In the genomic region with DNA sequence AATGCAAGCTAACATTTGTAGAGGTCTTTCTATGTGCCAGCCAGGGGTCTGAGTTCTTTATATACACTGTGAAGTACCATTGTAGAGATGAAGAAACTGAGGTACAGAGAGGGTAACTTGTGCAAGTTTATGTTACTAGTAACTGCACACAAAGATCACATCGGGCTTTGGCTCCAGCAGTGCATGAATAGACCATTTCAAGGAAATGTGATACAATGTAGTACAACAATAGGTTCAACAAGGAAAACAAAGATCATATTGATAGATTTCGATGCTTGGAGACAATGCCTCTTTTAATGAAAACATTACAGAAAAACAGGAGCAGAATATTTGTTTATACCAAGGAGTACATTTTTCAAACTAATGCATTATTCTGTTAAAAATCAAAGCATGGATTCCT, we compare ENCODE assay signal across 26 cellular contexts.
DNase-seq lines count a peak whose midpoint lies in the region; ATAC-seq, FAIRE-seq and TF ChIP-seq lines count a peak whose summit lies in the region.
"Had no signal": no experiment of that assay in that cellular context is flagged by ENCODE, and none has a peak within 500 bp of the region (broad histone marks: within the 10 kb centered on the region; RNA-seq: fewer than 3 reads in every experiment).

No MANE protein-coding gene starts in this region.

- ATAC-seq in body of pancreas = no peak
- ATAC-seq in HG03108 (IDR thresholded peaks at IDR 0.05; ENCODE audit: unreplicated experiment) = no peak
- ATAC-seq in GM19351 (IDR thresholded peaks at IDR 0.05; ENCODE audit: unreplicated experiment) = no peak

- peak; percentile 78 for DNase-seq in Ammon's horn (ENCODE audit: low spot score)
- peak; percentile 62 for DNase-seq in endothelial cell of umbilical vein (ENCODE audit: low read depth, low spot score)
- peak; percentile 90 for DNase-seq in superior temporal gyrus (ENCODE audit: extremely low spot score)
- DNase-seq in body of pancreas = no peak
- DNase-seq: 8988T; AML-193; Calu3; CD8-positive, alpha-beta memory T cell; GOT3; HCEC 1CT; KG1; NCI-H1092 treated with DMSO at 0.1 percent for 48 hours; NCI-H1436 treated with DMSO at 0.1 percent for 48 hours; NCI-H1930; NCI-H2227 treated with DMSO at 0.1 percent for 48 hours; NCI-H510A; NCI-H748 treated with DMSO at 0.1 percent for 48 hours; NK-92 treated with Interleukin-12 subunit alpha and Interleukin-12 subunit beta, amount 100 ng/mL, for 24 hours; SIG-M5 had no signal

- H3K79me2 ChIP-seq in endothelial cell of umbilical vein (ENCODE audit: control insufficient read depth, insufficient read depth, low read length) = no peaks in the 10 kb centered on the region

- H3K4me3 ChIP-seq in endothelial cell of umbilical vein (replicated peaks in 1 of 3; ENCODE audit: insufficient read depth in 1 of 3, low read depth in 1 of 3, low read length in 3 of 3) = no peak overlapping the region
- no peak overlapping the region for H3K4me3 ChIP-seq in body of pancreas

- H2AFZ ChIP-seq in endothelial cell of umbilical vein (ENCODE audit: low read depth, low read length) = no peak overlapping the region

- POLR2A ChIA-PET in endothelial cell of umbilical vein (lab: Charles Lee) = no interaction called here

- H4K20me1 ChIP-seq in endothelial cell of umbilical vein (replicated peaks; ENCODE audit: control insufficient read depth, extremely low read depth, insufficient read depth, low read length) = no peaks in the 10 kb centered on the region

- no peak for TF ChIP-seq CTCF in endothelial cell of umbilical vein (IDR thresholded peaks at IDR 0.05; ENCODE audit: extremely low read depth in 1 of 2, insufficient read depth in 1 of 2, low read depth in 1 of 2, low read length in 2 of 2)
- TF ChIP-seq CTCF in body of pancreas (IDR thresholded peaks at IDR 0.05) = no peak

- no peak overlapping the region for H3K9ac ChIP-seq in endothelial cell of umbilical vein (replicated peaks; ENCODE audit: extremely low read depth, insufficient read depth, low read length)

- H3K36me3 ChIP-seq in endothelial cell of umbilical vein (ENCODE audit: control insufficient read depth in 2 of 2, extremely low read depth in 1 of 2, insufficient read depth in 2 of 2, low read length in 2 of 2) (no peaks in the 10 kb centered on the region), body of pancreas (replicated peaks in 1 of 2; ENCODE audit: insufficient read depth in 1 of 2, low read depth in 2 of 2) (no peaks in the 10 kb centered on the region)

- FAIRE-seq in endothelial cell of umbilical vein (lab: Jason Lieb, UNC) = peak; percentile 57
- FAIRE-seq: G401.6, GM12892, HTR-8/SVneo had no signal

- no TSS peak for BruUV-seq in endothelial cell of umbilical vein (replicated peaks; lab: Mats Ljungman, UMichigan)

- dilution Hi-C loops in endothelial cell of umbilical vein (cut with MboI; ENCODE audit: extremely low pct_ligation_motif_present, low sequenced_read_pairs) = no loop called here

- H3K9me3 ChIP-seq in endothelial cell of umbilical vein (replicated peaks; ENCODE audit: control insufficient read depth, insufficient read depth, low read length) = no peaks in the 10 kb centered on the region
- H3K9me3 ChIP-seq in body of pancreas = no peaks in the 10 kb centered on the region

- TF ChIP-seq POLR2A in endothelial cell of umbilical vein (IDR thresholded peaks at IDR 0.05; ENCODE audit: low read depth, low read length) (no peak), body of pancreas (IDR thresholded peaks at IDR 0.05) (no peak)

- H3K27me3 ChIP-seq in endothelial cell of umbilical vein (ENCODE audit: control insufficient read depth in 2 of 2, insufficient read depth in 2 of 2, low read length in 2 of 2) (no peaks in the 10 kb centered on the region), layer of hippocampus (ENCODE audit: control insufficient read depth, insufficient read depth, low read length) (no peaks in the 10 kb centered on the region), body of pancreas (no peaks in the 10 kb centered on the region)

- WGBS in body of pancreas, 2 donors = 60 to 69% methylated on average over 2 of the region's 2 CpGs

- CTCF ChIA-PET in endothelial cell of umbilical vein (lab: Charles Lee) = interaction anchor here (0.6 to 1.5 kb wide), 3 partner anchors 39 to 260 kb away, joined by 3 read pairs; no protein-coding TSS in a partner anchor

- H3K27ac ChIP-seq in endothelial cell of umbilical vein (ENCODE audit: insufficient read depth, low read depth, low read length) (no peak overlapping the region), layer of hippocampus (ENCODE audit: low read depth, low read length) (peak overlapping the region; percentile 86), body of pancreas (no peak overlapping the region)
- H3K27ac ChIP-seq: C4-2B had no signal

- H3K9me1 ChIP-seq in endothelial cell of umbilical vein (replicated peaks; ENCODE audit: control insufficient read depth, extremely low read depth, insufficient read depth, low read length) = no peaks in the 10 kb centered on the region

- peak overlapping the region; percentile 15 for H3K4me2 ChIP-seq in endothelial cell of umbilical vein (ENCODE audit: insufficient read depth, low read length)

- intact Hi-C loops in endothelial cell of umbilical vein (cut with micrococcal nuclease) = no loop called here
- intact Hi-C loops in body of pancreas (cut with DNase I) = no loop called here

- H3K4me1 ChIP-seq in endothelial cell of umbilical vein (ENCODE audit: control insufficient read depth, extremely low read depth, insufficient read depth, low read length) (peaks cover 29% of the 10 kb centered on the region), body of pancreas (no peaks in the 10 kb centered on the region)

TF ChIP-seq in endothelial cell of umbilical vein, 7 proteins besides CTCF, POLR2A, EP300 and RAD21:
- TF ChIP-seq MYC (IDR thresholded peaks at IDR 0.05; ENCODE audit: low read depth, low read length) = no peak
- no peak for TF ChIP-seq JUN (IDR thresholded peaks at IDR 0.05; ENCODE audit: borderline replicate concordance, insufficient read depth, insufficient read length, low read depth)
- TF ChIP-seq FOS (IDR thresholded peaks at IDR 0.05; ENCODE audit: borderline replicate concordance, insufficient read depth, low read length) = no peak
- TF ChIP-seq GATA2 (IDR thresholded peaks at IDR 0.05; ENCODE audit: insufficient read depth, insufficient read length, low read depth, low read length) = no peak
- no peak for TF ChIP-seq EZH2 (IDR thresholded peaks at IDR 0.05; ENCODE audit: borderline replicate concordance, low read depth, low read length, severe bottlenecking)
- no peak for TF ChIP-seq POLR2AphosphoS5 (IDR thresholded peaks at IDR 0.05; ENCODE audit: insufficient read depth, low read depth, low read length)
- TF ChIP-seq, protein P1, sequence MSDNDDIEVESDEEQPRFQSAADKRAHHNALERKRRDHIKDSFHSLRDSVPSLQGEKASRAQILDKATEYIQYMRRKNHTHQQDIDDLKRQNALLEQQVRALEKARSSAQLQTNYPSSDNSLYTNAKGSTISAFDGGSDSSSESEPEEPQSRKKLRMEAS (IDR thresholded peaks at IDR 0.05; ENCODE audit: insufficient read depth, insufficient read length) = no peak

Comparison
In these comparisons a context has a peak if more than half of its experiments do, and no peak if none do; other contexts are left out.
1. DNase-seq: peak in Ammon's horn (single experiment), endothelial cell of umbilical vein (single experiment) and superior temporal gyrus (single experiment); none in body of pancreas (0 of 4).